Comparison of ENCODE assay signal across 9 cellular contexts in genomic region chr11:128709402-128709801, GRCh38. TPM values are rescaled to one million over a fixed set of nuclear protein-coding genes. Genes with fewer than 3 reads are reported as not detected.
A peak's percentile ranks its signal among the peaks of the same experiment; 100 is the strongest.
DNase-seq lines count a peak whose midpoint lies in the region; ATAC-seq, FAIRE-seq and TF ChIP-seq lines count a peak whose summit lies in the region.
"Had no signal": no experiment of that assay in that cellular context is flagged by ENCODE, and none has a peak within 500 bp of the region (broad histone marks: within the 10 kb centered on the region; RNA-seq: fewer than 3 reads in every experiment).

No MANE protein-coding gene starts in this region.

- H3K27ac ChIP-seq in right atrium auricular region = peak overlapping the region in 1 of 2 donors; percentile 27

- H3K4me1 ChIP-seq in right atrium auricular region = peaks cover 0 to 68% of the 10 kb centered on the region in 2 donors

- H3K9me3 ChIP-seq in right atrium auricular region = no peaks in the 10 kb centered on the region

- no peak for TF ChIP-seq POLR2A in H54 (IDR thresholded peaks at IDR 0.05; ENCODE audit: low read depth, low read length)

- FAIRE-seq in H54 (lab: Jason Lieb, UNC) = peak; percentile 98

- H3K4me3 ChIP-seq in WI38 (ENCODE audit: low read depth, low read length) (peak overlapping the region; percentile 8; the same call in 1 of the 2 replicates), right atrium auricular region (no peak overlapping the region)

- no peaks in the 10 kb centered on the region for H3K27me3 ChIP-seq in right atrium auricular region

- DNase-seq in H54 (ENCODE audit: insufficient read length, low spot score) (no peak), right atrium auricular region (ENCODE audit: low spot score) (peak; percentile 61), GM19238 (ENCODE audit: insufficient read length, low spot score) (no peak), NCI-H2107 (lab: John Stamatoyannopoulos, UW) (no peak)
- DNase-seq in stimulated activated CD8-positive, alpha-beta memory T cell treated with anti-CD3 and anti-CD28 coated beads, Interleukin-4, amount 100 ng/mL, for 48 hours = peak; percentile 14
- no peak for DNase-seq in activated CD4-positive, CD25-positive, alpha-beta regulatory T cell treated with anti-CD3 and anti-CD28 coated beads, Interleukin-2, amount 50 U/mL, for 72 hours
- DNase-seq: effector memory CD4-positive, alpha-beta T cell had no signal

- no peaks in the 10 kb centered on the region for H3K36me3 ChIP-seq in right atrium auricular region

- no peak for TF ChIP-seq CTCF in WI38 (IDR thresholded peaks at IDR 0.05; ENCODE audit: low read depth, low read length)
- no peak for TF ChIP-seq CTCF in right atrium auricular region (IDR thresholded peaks at IDR 0.05)

- ATAC-seq in HG03039 (IDR thresholded peaks at IDR 0.05; ENCODE audit: unreplicated experiment) = no peak

RNA-seq across cellular contexts. Expression of gene FLI1, which starts 15.5 kb away (rescaled TPM):
- 10 to 100 TPM; 12.3 to 25.2 TPM for total RNA-seq in right atrium auricular region

Comparison
In these comparisons a context has a peak if more than half of its experiments do, and no peak if none do; other contexts are left out.
1. DNase-seq: peak in right atrium auricular region (single experiment) and stimulated activated CD8-positive, alpha-beta memory T cell treated with anti-CD3 and anti-CD28 coated beads, Interleukin-4, amount 100 ng/mL, for 48 hours (single experiment); none in H54 (single experiment), GM19238 (single experiment), activated CD4-positive, CD25-positive, alpha-beta regulatory T cell treated with anti-CD3 and anti-CD28 coated beads, Interleukin-2, amount 50 U/mL, for 72 hours (single experiment) and NCI-H2107 (single experiment).